In genomic region chr1:150883121-150883520, GRCh38 we compare ENCODE assay signal across 14 cellular contexts. TPM values are rescaled to one million over a fixed set of nuclear protein-coding genes. Genes with fewer than 3 reads are reported as not detected.
A peak's percentile ranks its signal among the peaks of the same experiment; 100 is the strongest.
DNase-seq lines count a peak whose midpoint lies in the region; ATAC-seq, FAIRE-seq and TF ChIP-seq lines count a peak whose summit lies in the region.
"Not testable (repeated sequence)": the region's sequence is repeated elsewhere in the genome, so short reads cannot be mapped to it uniquely, and the experiment has no call there.
"Had no signal": no experiment of that assay in that cellular context is flagged by ENCODE, and none has a peak within 500 bp of the region (broad histone marks: within the 10 kb centered on the region; RNA-seq: fewer than 3 reads in every experiment).

No MANE protein-coding gene starts in this region.

- H3F3A ChIP-seq in MM.1S (ENCODE audit: insufficient read depth, low read length): peaks cover 11% of the 10 kb centered on the region

- TF ChIP-seq CTCF in MM.1S (IDR thresholded peaks at IDR 0.05; ENCODE audit: low read length); GM12878 (IDR thresholded peaks at IDR 0.05 in 2 of 3, conservative IDR thresholded peaks at IDR 0.05 in 1 of 3; ENCODE audit: control insufficient read depth in 2 of 3, extremely low read depth in 1 of 3, insufficient read depth in 1 of 3, low read depth in 3 of 3, low read length in 3 of 3); osteoblast (IDR thresholded peaks at IDR 0.05; ENCODE audit: extremely low read depth, low read depth, low read length); vagina (IDR thresholded peaks at IDR 0.05): not testable (repeated sequence)

- CTCF ChIA-PET in GM12878 (lab: Yijun Ruan, JAX): interaction anchor here (1.5 kb wide), 1 partner anchor 40 kb away, joined by 4 read pairs; no protein-coding TSS in a partner anchor

- POLR2A ChIA-PET in GM12878 (lab: Charles Lee): interaction anchor here (0.5 kb wide), 1 partner anchor 294 kb away, joined by 4 read pairs; no protein-coding TSS in a partner anchor

- not testable (repeated sequence) for H3K9me2 ChIP-seq in MM.1S (replicated peaks; ENCODE audit: insufficient read depth, low read length)

- not testable (repeated sequence) for H3K4me3 Mint-ChIP-seq in T-helper 17 cell, memory B cell

- ATAC-seq in T-helper 17 cell; GM12878; memory B cell (ENCODE audit: low read depth): not testable (repeated sequence)

- not testable (repeated sequence) for H3K36me3 ChIP-seq in BLaER1 treated with 17β-estradiol and CSF1 and Interleukin-3, amounts not matched to agents 10 nM and 100 nM; MM.1S (replicated peaks; ENCODE audit: insufficient read depth, low read length); GM12878 (ENCODE audit: control insufficient read depth in 2 of 2, insufficient read depth in 2 of 2, low read length in 1 of 2); osteoblast (ENCODE audit: insufficient read depth, low read length); vagina

- H3K9me3 ChIP-seq in BLaER1 treated with 17β-estradiol and CSF1 and Interleukin-3, amounts not matched to agents 10 nM and 100 nM (replicated peaks in 1 of 11); MM.1S (replicated peaks; ENCODE audit: insufficient read depth, low read length); T-helper 17 cell (ENCODE audit: control insufficient read depth, low read length, poor library complexity, severe bottlenecking); GM12878 (replicated peaks; ENCODE audit: control insufficient read depth, insufficient read depth, low read length); osteoblast (ENCODE audit: low read depth, low read length); vagina: not testable (repeated sequence)

- intact Hi-C loops in GM12878 (cut with micrococcal nuclease; ENCODE audit: unreplicated experiment); vagina (cut with DNase I): not testable (repeated sequence)

- H3K4me1 ChIP-seq in BLaER1 treated with 17β-estradiol and CSF1 and Interleukin-3, amounts not matched to agents 10 nM and 100 nM: peaks cover 0 to 25% (median 10%) of the 10 kb centered on the region in 10 experiments; a peak in 11 of 20 replicates
- H3K4me1 ChIP-seq in MM.1S (ENCODE audit: low read length): peaks cover 14% of the 10 kb centered on the region
- not testable (repeated sequence) for H3K4me1 ChIP-seq in GM12878 (ENCODE audit: control insufficient read depth, insufficient read depth, low read length); vagina
- peaks cover 41% of the 10 kb centered on the region for H3K4me1 ChIP-seq in osteoblast (ENCODE audit: insufficient read depth, low read length)

- H2AFZ ChIP-seq in MM.1S (ENCODE audit: low read length) (peak overlapping the region; percentile 31), GM12878 (ENCODE audit: control insufficient read depth, low read depth, low read length) (peak overlapping the region; percentile 31; the same call in 1 of the 2 replicates), osteoblast (ENCODE audit: low read length) (peak overlapping the region; percentile 49)

- not testable (repeated sequence) for H3K27ac ChIP-seq in BLaER1 treated with 17β-estradiol and CSF1 and Interleukin-3, amounts not matched to agents 10 nM and 100 nM; GM12878 (ENCODE audit: control insufficient read depth, insufficient read depth); osteoblast (ENCODE audit: low read depth, low read length)
- H3K27ac ChIP-seq in MM.1S (ENCODE audit: low read length): peak overlapping the region; percentile 37; the same call in 1 of the 2 replicates
- peak overlapping the region; percentile 78 for H3K27ac ChIP-seq in vagina

- TF ChIP-seq RAD21 in GM12878 (IDR thresholded peaks at IDR 0.05; ENCODE audit: insufficient read depth, low read depth, low read length): not testable (repeated sequence)

- BruUV-seq in GM12878 (replicated peaks; lab: Mats Ljungman, UMichigan): not testable (repeated sequence)

- not testable (repeated sequence) for H3K79me2 ChIP-seq in MM.1S (ENCODE audit: low read length); GM12878 (ENCODE audit: control insufficient read depth, insufficient read depth, low read length); osteoblast (ENCODE audit: insufficient read depth, low read length)

- FAIRE-seq in GM12878 (lab: Jason Lieb, UNC): not testable (repeated sequence)

- WGBS in GM12878 (ENCODE audit: insufficient coverage, insufficient replicate concordance, low lambda C conversion rate, missing lambda C conversion rate): 26% methylated on average over 5 of the region's 5 CpGs

- TF ChIP-seq POLR2A in GM12878 (IDR thresholded peaks at IDR 0.05; ENCODE audit: low read depth, low read length); vagina (IDR thresholded peaks at IDR 0.05): not testable (repeated sequence)

- H3K36me3 Mint-ChIP-seq in T-helper 17 cell (ENCODE audit: low read depth); memory B cell: not testable (repeated sequence)

- H3K4me2 ChIP-seq in BLaER1 treated with 17β-estradiol and CSF1 and Interleukin-3, amounts not matched to agents 10 nM and 100 nM: peak overlapping the region in 7 of 11 experiments; percentile 7 to 52 (median 38); a peak in 10 of 22 replicates
- peak overlapping the region; percentile 31 for H3K4me2 ChIP-seq in MM.1S (ENCODE audit: low read depth, low read length)
- not testable (repeated sequence) for H3K4me2 ChIP-seq in GM12878 (ENCODE audit: control insufficient read depth, insufficient read depth); osteoblast (ENCODE audit: insufficient read depth, low read length)

- H3K27me3 ChIP-seq in BLaER1 treated with 17β-estradiol and CSF1 and Interleukin-3, amounts not matched to agents 10 nM and 100 nM; MM.1S (replicated peaks; ENCODE audit: insufficient read depth, low read length); GM12878 (replicated peaks in 1 of 2; ENCODE audit: control insufficient read depth in 2 of 2, insufficient read depth in 2 of 2, low read length in 1 of 2); osteoblast (ENCODE audit: insufficient read depth, low read length); vagina: not testable (repeated sequence)

- not testable (repeated sequence) for TF ChIP-seq EP300 in GM12878 (IDR thresholded peaks at IDR 0.05; ENCODE audit: borderline replicate concordance in 1 of 2, control insufficient read depth in 1 of 2, low read depth in 2 of 2, low read length in 2 of 2)

- peaks cover 10% of the 10 kb centered on the region for H3K27me3 Mint-ChIP-seq in T-helper 17 cell
- not testable (repeated sequence) for H3K27me3 Mint-ChIP-seq in memory B cell

- not testable (repeated sequence) for H4K20me1 ChIP-seq in BLaER1 treated with 17β-estradiol and CSF1 and Interleukin-3, amounts not matched to agents 10 nM and 100 nM; MM.1S (ENCODE audit: insufficient read depth, low read length); GM12878 (ENCODE audit: control insufficient read depth, insufficient read depth); osteoblast (ENCODE audit: insufficient read depth, low read length)

- H3K9me3 Mint-ChIP-seq in memory B cell: not testable (repeated sequence)

- SMC1A ChIA-PET in GM12878 (lab: Charles Lee; ENCODE audit: uncharacterized antibody, unreplicated experiment): interaction anchor here (0.9 to 1.5 kb wide), 3 partner anchors 39 to 54 kb away, joined by 3 to 5 read pairs (median 4); no protein-coding TSS in a partner anchor

- not testable (repeated sequence) for H3K4me1 Mint-ChIP-seq in T-helper 17 cell, memory B cell

- H3K4me3 ChIP-seq in BLaER1 treated with 17β-estradiol and CSF1 and Interleukin-3, amounts not matched to agents 10 nM and 100 nM; MM.1S (ENCODE audit: low read length); GM12878; osteoblast (ENCODE audit: insufficient read depth, low read length); vagina: not testable (repeated sequence)

- not testable (repeated sequence) for H3K9ac ChIP-seq in BLaER1 treated with 17β-estradiol and CSF1 and Interleukin-3, amounts not matched to agents 10 nM and 100 nM; GM12878 (ENCODE audit: control insufficient read depth, insufficient read depth, low read length)
- H3K9ac ChIP-seq in MM.1S (ENCODE audit: low read length): peak overlapping the region; percentile 10; the same call in 1 of the 2 replicates

- in situ Hi-C loops in GM12878 (cut with MboI): not testable (repeated sequence)

- not testable (repeated sequence) for DNase-seq in MM.1S; T-helper 17 cell; GM12878 (ENCODE audit: low read depth, low spot score); memory B cell (ENCODE audit: low spot score in 2 of 2); osteoblast (ENCODE audit: insufficient read length, low spot score, missing footprints); vagina (ENCODE audit: extremely low spot score in 2 of 2)

- RAD21 ChIA-PET in GM12878 (lab: Charles Lee; ENCODE audit: unreplicated experiment): not testable (repeated sequence)

- H3K27ac Mint-ChIP-seq in T-helper 17 cell: peak overlapping the region; percentile 19
- H3K27ac Mint-ChIP-seq in memory B cell: peak overlapping the region; percentile 20

RNA-seq across cellular contexts. Expression of gene CTXND2, which starts 3.8 kb away (rescaled TPM):
- total RNA-seq in T-helper 17 cell: not detected
- total RNA-seq in GM12878 (2013; cell fraction: nucleolus; rRNA removed): not detected in 2 replicates
- total RNA-seq in GM12878 (2014; rRNA removed): not detected in 2 replicates
- not detected in 2 replicates for total RNA-seq in GM12878 (2014; rRNA removed; fragmentation: Illumina TruSeq; extraction: Trizol)
- total RNA-seq in GM12878 (2021): not detected in 2 replicates
- polyA plus RNA-seq in GM12878 (2011; ENCODE audit: low read depth): not detected
- not detected in 2 replicates for polyA plus RNA-seq in GM12878 (2011; rRNA removed)
- not detected in 2 replicates for polyA plus RNA-seq in GM12878 (2011; cell fraction: cytosol; rRNA removed)
- not detected in 2 replicates for polyA plus RNA-seq in GM12878 (2011; cell fraction: nucleus; rRNA removed)
- polyA plus RNA-seq in GM12878 (2012): not detected in 2 replicates
- not detected in 2 replicates for polyA plus RNA-seq in GM12878 (2014; fragmentation: Illumina TruSeq; extraction: Trizol)
- polyA plus RNA-seq in GM12878 (2014; fragmentation: Nextera tagmentation; extraction: Ambion mirVana): not detected
- not detected in 2 replicates for polyA plus RNA-seq in GM12878 (2014; rRNA removed)
- not detected for polyA plus RNA-seq in GM12878 (2016; fragmentation: Nextera tagmentation; extraction: Ambion mirVana)
- not detected in 2 replicates for polyA minus RNA-seq in GM12878 (2011; rRNA and poly(A)+ RNA removed)
- polyA minus RNA-seq in GM12878 (2011; cell fraction: cytosol; rRNA and poly(A)+ RNA removed): not detected in 2 replicates
- not detected in 2 replicates for polyA minus RNA-seq in GM12878 (2011; cell fraction: nucleus; rRNA and poly(A)+ RNA removed)
- total RNA-seq in osteoblast: not detected in 2 replicates
- not detected for total RNA-seq in vagina
- total RNA-seq: A673; CD4-positive, CD25-positive, alpha-beta regulatory T cell; CD8-positive, alpha-beta memory T cell; G401; H4; HepG2 had no signal
- polyA plus RNA-seq: AG04450; CD4-positive, CD25-positive, alpha-beta regulatory T cell; CD8-positive, alpha-beta memory T cell; HepG2 had no signal

RNA-seq across cellular contexts. Expression of gene ARNT, which starts 6.7 kb away (rescaled TPM):
- total RNA-seq in T-helper 17 cell: 10 to 100 TPM; 27.3 to 32.3 TPM
- 57.0 and 62.4 TPM in 2 replicates for total RNA-seq in GM12878 (2013; cell fraction: nucleolus; rRNA removed)
- 17.3 and 20.7 TPM in 2 replicates for total RNA-seq in GM12878 (2014; rRNA removed)
- total RNA-seq in GM12878 (2014; rRNA removed; fragmentation: Illumina TruSeq; extraction: Trizol): 18.5 and 19.2 TPM in 2 replicates
- total RNA-seq in GM12878 (2021): 22.3 and 22.9 TPM in 2 replicates
- polyA plus RNA-seq in GM12878 (2011; ENCODE audit: low read depth): 12.6 TPM
- 25.5 and 26.7 TPM in 2 replicates for polyA plus RNA-seq in GM12878 (2011; rRNA removed)
- polyA plus RNA-seq in GM12878 (2011; cell fraction: cytosol; rRNA removed): 20.9 and 23.1 TPM in 2 replicates
- 27.1 and 33.8 TPM in 2 replicates for polyA plus RNA-seq in GM12878 (2011; cell fraction: nucleus; rRNA removed)
- 16.6 and 21.4 TPM in 2 replicates for polyA plus RNA-seq in GM12878 (2012)
- 24.6 and 27.4 TPM in 2 replicates for polyA plus RNA-seq in GM12878 (2014; fragmentation: Illumina TruSeq; extraction: Trizol)
- polyA plus RNA-seq in GM12878 (2014; fragmentation: Nextera tagmentation; extraction: Ambion mirVana): 1 to 10 TPM; 5.8 to 7.1 TPM
- 19.7 and 20.5 TPM in 2 replicates for polyA plus RNA-seq in GM12878 (2014; rRNA removed)
- polyA plus RNA-seq in GM12878 (2016; fragmentation: Nextera tagmentation; extraction: Ambion mirVana): 10 to 100 TPM; 27.6 to 33.9 TPM
- polyA minus RNA-seq in GM12878 (2011; rRNA and poly(A)+ RNA removed): 33.3 and 33.9 TPM in 2 replicates
- polyA minus RNA-seq in GM12878 (2011; cell fraction: cytosol; rRNA and poly(A)+ RNA removed): 8.8 and 9.1 TPM in 2 replicates
- polyA minus RNA-seq in GM12878 (2011; cell fraction: nucleus; rRNA and poly(A)+ RNA removed): 15.4 and 27.6 TPM in 2 replicates
- total RNA-seq in osteoblast: 61.9 and 63.3 TPM in 2 replicates
- total RNA-seq in vagina: 71.5 TPM

RNA-seq across cellular contexts. Expression of gene SETDB1, which starts 43.0 kb away (rescaled TPM):
- total RNA-seq in T-helper 17 cell (10 to 100 TPM; 44.0 to 51.0 TPM), GM12878 (2014; rRNA removed) (30.0 and 36.5 TPM in 2 replicates), GM12878 (2014; rRNA removed; fragmentation: Illumina TruSeq; extraction: Trizol) (36.1 and 36.3 TPM in 2 replicates), GM12878 (2021) (38.7 and 42.6 TPM in 2 replicates), osteoblast (38.0 and 42.3 TPM in 2 replicates), vagina (51.1 TPM)
- 168 and 183 TPM in 2 replicates for total RNA-seq in GM12878 (2013; cell fraction: nucleolus; rRNA removed)
- polyA plus RNA-seq in GM12878 (2011; ENCODE audit: low read depth): 22.0 TPM
- polyA plus RNA-seq in GM12878 (2011; rRNA removed) (56.7 and 58.4 TPM in 2 replicates), GM12878 (2014; fragmentation: Illumina TruSeq; extraction: Trizol) (44.3 and 46.4 TPM in 2 replicates), GM12878 (2014; fragmentation: Nextera tagmentation; extraction: Ambion mirVana) (10 to 100 TPM; 14.5 to 14.7 TPM), GM12878 (2014; rRNA removed) (30.8 and 35.2 TPM in 2 replicates), GM12878 (2016; fragmentation: Nextera tagmentation; extraction: Ambion mirVana) (10 to 100 TPM; 14.3 to 14.5 TPM)
- polyA plus RNA-seq in GM12878 (2011; cell fraction: cytosol; rRNA removed): 34.7 and 36.2 TPM in 2 replicates
- 81.8 and 87.7 TPM in 2 replicates for polyA plus RNA-seq in GM12878 (2011; cell fraction: nucleus; rRNA removed)
- polyA plus RNA-seq in GM12878 (2012): 29.6 and 31.1 TPM in 2 replicates
- polyA minus RNA-seq in GM12878 (2011; rRNA and poly(A)+ RNA removed): 71.5 and 86.6 TPM in 2 replicates
- polyA minus RNA-seq in GM12878 (2011; cell fraction: cytosol; rRNA and poly(A)+ RNA removed): 21.5 and 21.9 TPM in 2 replicates
- 32.4 and 50.3 TPM in 2 replicates for polyA minus RNA-seq in GM12878 (2011; cell fraction: nucleus; rRNA and poly(A)+ RNA removed)
